8 cellular contexts compared by ENCODE assay signal in genomic region chr3:187746479-187747335, GRCh38. TPM values are rescaled to one million over a fixed set of nuclear protein-coding genes. Genes with fewer than 3 reads are reported as not detected.
DNase-seq lines count a peak whose midpoint lies in the region; ATAC-seq, FAIRE-seq and TF ChIP-seq lines count a peak whose summit lies in the region.

No MANE protein-coding gene starts in this region.

- 37% methylated on average over 11 of the region's 11 CpGs for WGBS in A549 (ENCODE audit: missing lambda C conversion rate)

- peaks cover 30% of the 10 kb centered on the region for H3K79me2 ChIP-seq in astrocyte (ENCODE audit: insufficient read depth, low read length)

- peak overlapping the region; percentile 96 for H3K4me2 ChIP-seq in A549
- peak overlapping the region; percentile 95 for H3K4me2 ChIP-seq in astrocyte (ENCODE audit: low read length)

- H3K27ac ChIP-seq in A549 (peak overlapping the region; percentile 96 to 99), HUES48 (ENCODE audit: low read depth, low read length) (peak overlapping the region; percentile 99), astrocyte (ENCODE audit: low read depth, low read length) (peak overlapping the region; percentile 100), kidney (ENCODE audit: low read depth in 2 of 2, low read length in 2 of 2) (peak overlapping the region; percentile 99)

- H3K36me3 ChIP-seq in HUES48 (ENCODE audit: control insufficient read depth, insufficient read depth, low read length) (no peaks in the 10 kb centered on the region), astrocyte (ENCODE audit: insufficient read depth, low read length) (no peaks in the 10 kb centered on the region), kidney (ENCODE audit: control insufficient read depth in 1 of 2, insufficient read depth in 2 of 2, low read length in 2 of 2) (no peaks in the 10 kb centered on the region)

- intact Hi-C loops in kidney (cut with DNase I) = loop anchor here (10.0 kb wide), 1 partner anchor 298 kb away; no protein-coding TSS in a partner anchor

- TF ChIP-seq CTCF in A549 (IDR thresholded peaks at IDR 0.05) = no peak
- no peak for TF ChIP-seq CTCF in astrocyte (IDR thresholded peaks at IDR 0.05; ENCODE audit: insufficient read depth, low read depth, low read length)
- TF ChIP-seq CTCF in kidney (IDR thresholded peaks at IDR 0.05; ENCODE audit: borderline replicate concordance, extremely low read depth, insufficient read depth) = no peak

- H3K9me3 Mint-ChIP-seq in astrocyte (ENCODE audit: unreplicated experiment) = no peaks in the 10 kb centered on the region
- H3K9me3 Mint-ChIP-seq in stimulated activated naive B cell treated with anti-CD40 and anti-IgM and Interleukin-4, amounts not matched to agents 10 μg/mL and 1 μg/mL and 100 μg/mL, for 72 hours = no peaks in the 10 kb centered on the region

- no peaks in the 10 kb centered on the region for H3K27me3 Mint-ChIP-seq in astrocyte (ENCODE audit: low read depth, unreplicated experiment)
- no peaks in the 10 kb centered on the region for H3K27me3 Mint-ChIP-seq in stimulated activated naive B cell treated with anti-CD40 and anti-IgM and Interleukin-4, amounts not matched to agents 10 μg/mL and 1 μg/mL and 100 μg/mL, for 72 hours

- POLR2A ChIA-PET in A549 (lab: Yijun Ruan, JAX) = interaction anchor here (1.5 to 1.9 kb wide), 3 partner anchors 196 to 1205 kb away, joined by 6 to 24 read pairs (median 17); partner anchors contain the start of gene LPP

- H4K20me1 ChIP-seq in astrocyte (ENCODE audit: insufficient read depth, low read length) = peaks cover 12% of the 10 kb centered on the region

- FAIRE-seq in A549 (lab: Jason Lieb, UNC) (no peak), astrocyte (lab: Jason Lieb, UNC) (no peak), kidney (lab: Jason Lieb, UNC) (no peak)

- H3K9me3 ChIP-seq in A549 (no peaks in the 10 kb centered on the region), HUES48 (ENCODE audit: control insufficient read depth, insufficient read depth, low read length) (no peaks in the 10 kb centered on the region), astrocyte (ENCODE audit: insufficient read depth, low read depth, low read length) (no peaks in the 10 kb centered on the region), kidney (ENCODE audit: control insufficient read depth in 1 of 2, low read length in 2 of 2) (no peaks in the 10 kb centered on the region)

- peak overlapping the region; percentile 94 for H3K4me3 Mint-ChIP-seq in astrocyte (ENCODE audit: unreplicated experiment)
- peak overlapping the region; percentile 95 to 96 for H3K4me3 Mint-ChIP-seq in stimulated activated naive B cell treated with anti-CD40 and anti-IgM and Interleukin-4, amounts not matched to agents 10 μg/mL and 1 μg/mL and 100 μg/mL, for 72 hours

- TF ChIP-seq POLR2A in A549 (IDR thresholded peaks at IDR 0.05; ENCODE audit: low read length) = no peak

- no peak for TF ChIP-seq EP300 in A549 (IDR thresholded peaks at IDR 0.05)

- TF ChIP-seq RAD21 in A549 (conservative IDR thresholded peaks at IDR 0.05 in 1 of 2, IDR thresholded peaks at IDR 0.05 in 1 of 2) = no peak

- CTCF ChIA-PET in A549 (lab: Yijun Ruan, JAX) = interaction anchor here (0.7 to 1.8 kb wide), 11 partner anchors 62 to 1208 kb away, joined by 3 to 6 read pairs (median 4); no protein-coding TSS in a partner anchor

- no peak overlapping the region for H2AFZ ChIP-seq in astrocyte (ENCODE audit: low read depth, low read length)

- peaks cover 15% of the 10 kb centered on the region for H3K27me3 ChIP-seq in HUES48 (ENCODE audit: control insufficient read depth, insufficient read depth, low read length)
- H3K27me3 ChIP-seq in astrocyte (ENCODE audit: insufficient read depth, low read length) = no peaks in the 10 kb centered on the region

- no peaks in the 10 kb centered on the region for H3K36me3 Mint-ChIP-seq in astrocyte (ENCODE audit: low read depth, unreplicated experiment)
- peaks cover 7 to 9% of the 10 kb centered on the region in 2 donors for H3K36me3 Mint-ChIP-seq in stimulated activated naive B cell treated with anti-CD40 and anti-IgM and Interleukin-4, amounts not matched to agents 10 μg/mL and 1 μg/mL and 100 μg/mL, for 72 hours

- H3K4me3 ChIP-seq in A549 = peak overlapping the region; percentile 69
- H3K4me3 ChIP-seq in HUES48 (ENCODE audit: low read depth, low read length) = peak overlapping the region; percentile 83
- peak overlapping the region; percentile 92 for H3K4me3 ChIP-seq in astrocyte (ENCODE audit: insufficient read depth, low read depth, low read length)
- H3K4me3 ChIP-seq in kidney (ENCODE audit: low read length in 2 of 2) = peak overlapping the region; percentile 73 to 83

- H3K4me1 ChIP-seq in A549 (peaks cover 58% of the 10 kb centered on the region), HUES48 (ENCODE audit: control insufficient read depth, insufficient read depth, low read length) (peaks cover 52% of the 10 kb centered on the region), astrocyte (ENCODE audit: insufficient read depth, low read length) (peaks cover 11% of the 10 kb centered on the region), kidney (ENCODE audit: control insufficient read depth in 1 of 2, insufficient read depth in 1 of 2, low read depth in 1 of 2, low read length in 2 of 2) (peaks cover 9 to 24% of the 10 kb centered on the region in 2 donors)

- ATAC-seq in A549 (no peak), HG03378 (IDR thresholded peaks at IDR 0.05; ENCODE audit: unreplicated experiment) (no peak)
- no peak for ATAC-seq in stimulated activated naive B cell treated with anti-CD40 and anti-IgM and Interleukin-4, amounts not matched to agents 10 μg/mL and 1 μg/mL and 100 μg/mL, for 72 hours (replicated peaks)

- H3K9ac ChIP-seq in HUES48 (ENCODE audit: low read depth, low read length) (no peak overlapping the region; the same call in 1 of the 2 replicates), astrocyte (ENCODE audit: low read length) (peak overlapping the region; percentile 99), kidney (ENCODE audit: low read length in 2 of 2) (peak overlapping the region; percentile 81 to 90)

- peak overlapping the region; percentile 100 for H3K27ac Mint-ChIP-seq in astrocyte (ENCODE audit: unreplicated experiment)
- H3K27ac Mint-ChIP-seq in stimulated activated naive B cell treated with anti-CD40 and anti-IgM and Interleukin-4, amounts not matched to agents 10 μg/mL and 1 μg/mL and 100 μg/mL, for 72 hours = peak overlapping the region; percentile 100

- no peak for DNase-seq in A549 (ENCODE audit: low read depth in 1 of 2, low spot score in 1 of 2)
- DNase-seq in astrocyte (ENCODE audit: low read depth) = peak; percentile 37
- DNase-seq in kidney = no peak
- DNase-seq in stimulated activated naive B cell treated with anti-CD40 and anti-IgM and Interleukin-4, amounts not matched to agents 10 μg/mL and 1 μg/mL and 100 μg/mL, for 72 hours = no peak
- DNase-seq in NOMO-1 (lab: John Stamatoyannopoulos, UW; ENCODE audit: unreplicated experiment in 2 of 2) = no peak
- no peak for DNase-seq in NCI-H82 treated with DMSO at 0.1 percent for 48 hours (lab: John Stamatoyannopoulos, UW; ENCODE audit: unreplicated experiment)

- H3K4me1 Mint-ChIP-seq in astrocyte (ENCODE audit: low read depth, unreplicated experiment) = peaks cover 44% of the 10 kb centered on the region
- H3K4me1 Mint-ChIP-seq in stimulated activated naive B cell treated with anti-CD40 and anti-IgM and Interleukin-4, amounts not matched to agents 10 μg/mL and 1 μg/mL and 100 μg/mL, for 72 hours = peaks cover 44 to 65% of the 10 kb centered on the region in 2 donors

TF ChIP-seq in A549, 52 proteins besides CTCF, POLR2A, EP300 and RAD21:
- TF ChIP-seq HES2 (IDR thresholded peaks at IDR 0.05) (no peak), USF2 (IDR thresholded peaks at IDR 0.05) (no peak), HDAC2 (IDR thresholded peaks at IDR 0.05) (no peak), ESRRA (IDR thresholded peaks at IDR 0.05; ENCODE audit: borderline replicate concordance, low read length) (no peak), ZC3H11A (IDR thresholded peaks at IDR 0.05) (no peak), ZSCAN20 (CRISPR knock-in tag; IDR thresholded peaks at IDR 0.05) (no peak), POLR2AphosphoS2 (conservative IDR thresholded peaks at IDR 0.05; ENCODE audit: low read length) (no peak), ZNF302 (CRISPR knock-in tag; IDR thresholded peaks at IDR 0.05) (no peak), JUNB (IDR thresholded peaks at IDR 0.05) (no peak), ZFP36 (IDR thresholded peaks at IDR 0.05; ENCODE audit: borderline replicate concordance, partially characterized antibody) (no peak), CHD4 (IDR thresholded peaks at IDR 0.05; ENCODE audit: borderline replicate concordance) (no peak)

RNA-seq across cellular contexts. Expression of gene BCL6, which starts 1.4 kb away (rescaled TPM):
- polyA plus RNA-seq in A549 (2011; rRNA removed) = 7.0 and 20.8 TPM in 2 replicates
- polyA plus RNA-seq in A549 (2012; cell fraction: cytosol; rRNA removed) = 2.0 and 3.3 TPM in 2 replicates
- 7.1 and 9.2 TPM in 2 replicates for polyA plus RNA-seq in A549 (2012; cell fraction: nucleus; rRNA removed)
- polyA plus RNA-seq in A549 (2017; fragmentation: RNase III; extraction: RNeasy Plus Mini Kit Qiagen cat#74134 plus additional on column Dnase treatment) = 6.1 to 12.1 TPM (median 10.4 TPM) in 3 replicates
- 23.8 and 38.2 TPM in 2 replicates for polyA minus RNA-seq in A549 (2011; rRNA and poly(A)+ RNA removed)
- 46.0 and 46.2 TPM in 2 replicates for total RNA-seq in astrocyte
- total RNA-seq in kidney = 110 TPM
- polyA plus RNA-seq in kidney (ENCODE audit: insufficient read depth, low read depth, low replicate concordance) = 7.3 TPM

RNA-seq across cellular contexts. Expression of gene RTP2, which starts 44.4 kb away (rescaled TPM):
- polyA plus RNA-seq in A549 (2011; rRNA removed) = not detected in 2 replicates
- polyA plus RNA-seq in A549 (2012; cell fraction: cytosol; rRNA removed) = not detected in 2 replicates
- not detected in 2 replicates for polyA plus RNA-seq in A549 (2012; cell fraction: nucleus; rRNA removed)
- polyA plus RNA-seq in A549 (2017; fragmentation: RNase III; extraction: RNeasy Plus Mini Kit Qiagen cat#74134 plus additional on column Dnase treatment) = not detected in 3 replicates
- polyA minus RNA-seq in A549 (2011; rRNA and poly(A)+ RNA removed) = not detected in 2 replicates
- not detected in 2 replicates for total RNA-seq in astrocyte
- not detected for total RNA-seq in kidney
- polyA plus RNA-seq in kidney (ENCODE audit: insufficient read depth, low read depth, low replicate concordance) = not detected
